In the genomic region with DNA sequence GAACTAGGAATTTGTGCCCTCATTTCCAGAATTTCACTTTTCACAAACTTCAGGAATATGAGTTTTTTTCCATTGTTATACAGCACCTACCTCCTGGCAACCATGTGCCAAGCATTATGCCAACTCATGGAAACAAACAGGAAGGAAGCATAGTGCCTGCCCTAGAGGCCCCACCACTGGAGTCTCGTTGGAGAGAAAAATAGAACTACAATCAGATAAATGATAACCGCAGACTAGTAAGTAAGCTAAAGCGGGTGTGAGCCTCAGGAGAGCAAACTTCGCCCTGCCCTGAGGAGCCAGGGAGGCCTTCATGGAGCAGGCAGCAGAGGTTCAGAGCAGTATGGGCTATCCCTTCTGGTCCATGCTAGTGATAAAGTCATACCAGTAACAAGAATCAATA, we compare ENCODE assay signal across 25 cellular contexts.
DNase-seq lines count a peak whose midpoint lies in the region; ATAC-seq and TF ChIP-seq lines count a peak whose summit lies in the region.
"Had no signal": no experiment of that assay in that cellular context is flagged by ENCODE, and none has a peak within 500 bp of the region (broad histone marks: within the 10 kb centered on the region; RNA-seq: fewer than 3 reads in every experiment).

No MANE protein-coding gene starts in this region.

- H3K4me1 Mint-ChIP-seq in activated naive CD4-positive, alpha-beta T cell treated with anti-CD3 and anti-CD28 coated beads for 36 hours (ENCODE audit: low read depth): peaks cover 2% of the 10 kb centered on the region
- H3K4me1 Mint-ChIP-seq in neural progenitor cell: no peaks in the 10 kb centered on the region
- H3K4me1 Mint-ChIP-seq: CD8-positive, alpha-beta memory T cell; central memory CD8-positive, alpha-beta T cell had no signal

- H3K27ac ChIP-seq in neutrophil (peak overlapping the region; percentile 48), neural progenitor cell (no peak overlapping the region)
- H3K27ac ChIP-seq: SJSA1, skin epidermis, WERI-Rb-1 had no signal

- H3K36me3 Mint-ChIP-seq in activated naive CD4-positive, alpha-beta T cell treated with anti-CD3 and anti-CD28 coated beads for 36 hours (ENCODE audit: low read depth): peaks cover 10% of the 10 kb centered on the region
- H3K36me3 Mint-ChIP-seq in activated naive CD4-positive, alpha-beta T cell treated with anti-CD3 and anti-CD28 coated beads, Interleukin-2, amount 50 U/mL, for 72 hours: no peaks in the 10 kb centered on the region
- H3K36me3 Mint-ChIP-seq in neural progenitor cell: no peaks in the 10 kb centered on the region
- H3K36me3 Mint-ChIP-seq: activated naive CD8-positive, alpha-beta T cell; CD8-positive, alpha-beta memory T cell had no signal

- ATAC-seq in activated naive CD4-positive, alpha-beta T cell treated with anti-CD3 and anti-CD28 coated beads, Interleukin-2, amount 50 U/mL, for 72 hours: no peak
- ATAC-seq in GM18870 (IDR thresholded peaks at IDR 0.05; ENCODE audit: unreplicated experiment): no peak

- no peaks in the 10 kb centered on the region for H3K79me2 ChIP-seq in neural progenitor cell (ENCODE audit: low read depth)

- H3K27me3 Mint-ChIP-seq in activated naive CD4-positive, alpha-beta T cell treated with anti-CD3 and anti-CD28 coated beads for 36 hours (ENCODE audit: low read depth): no peaks in the 10 kb centered on the region
- H3K27me3 Mint-ChIP-seq in neural progenitor cell (ENCODE audit: insufficient read depth, low read depth): no peaks in the 10 kb centered on the region
- H3K27me3 Mint-ChIP-seq: activated naive CD8-positive, alpha-beta T cell; central memory CD8-positive, alpha-beta T cell had no signal

- H3K9ac ChIP-seq in neural progenitor cell: no peak overlapping the region

- H3K4me3 ChIP-seq in NB4 (ENCODE audit: low read depth, low read length) (no peak overlapping the region), neutrophil (ENCODE audit: low read depth in 1 of 2, low read length in 1 of 2) (no peak overlapping the region), neural progenitor cell (no peak overlapping the region)
- H3K4me3 ChIP-seq: lung, SJSA1, skin epidermis had no signal

- H3K36me3 ChIP-seq in neutrophil (peaks cover 36% of the 10 kb centered on the region), neural progenitor cell (peaks cover 3% of the 10 kb centered on the region)
- H3K36me3 ChIP-seq: SJSA1 had no signal

- no peaks in the 10 kb centered on the region for H3K27me3 ChIP-seq in neutrophil
- H3K27me3 ChIP-seq in neural progenitor cell: no peaks in the 10 kb centered on the region
- H3K27me3 ChIP-seq: SJSA1 had no signal

- CTCF ChIA-PET in activated naive CD4-positive, alpha-beta T cell treated with anti-CD3 and anti-CD28 coated beads for 36 hours (lab: Charles Lee): no interaction called here

- peak; percentile 5 for DNase-seq in activated naive CD4-positive, alpha-beta T cell treated with anti-CD3 and anti-CD28 coated beads for 36 hours
- no peak for DNase-seq in activated naive CD4-positive, alpha-beta T cell treated with anti-CD3 and anti-CD28 coated beads, Interleukin-2, amount 50 U/mL, for 72 hours (ENCODE audit: low spot score in 2 of 2)
- DNase-seq in NB4 (ENCODE audit: low read depth) (peak; percentile 92), UCSD-AML1 (lab: John Stamatoyannopoulos, UW; ENCODE audit: unreplicated experiment) (peak; percentile 64), neural progenitor cell (ENCODE audit: low spot score) (no peak), mucosa of gallbladder (ENCODE audit: low spot score) (no peak)
- DNase-seq: 8988T; CD8-positive, alpha-beta memory T cell; dermis blood vessel endothelial cell; glutamatergic neuron; H7; NCI-H2081; NCI-H345; NCI-H774; occipital lobe; stimulated activated CD4-positive, alpha-beta T cell treated with anti-CD3 and anti-CD28 coated beads, Interleukin-1b, Interleukin-23, amount 100 ng/mL, for 48 hours; trophoblast cell; WERI-Rb-1 had no signal

- H3K9me3 ChIP-seq in neutrophil: no peaks in the 10 kb centered on the region
- H3K9me3 ChIP-seq in neural progenitor cell (ENCODE audit: low read depth): no peaks in the 10 kb centered on the region
- H3K9me3 ChIP-seq: SJSA1 had no signal

- TF ChIP-seq POLR2A in NB4 (IDR thresholded peaks at IDR 0.05; ENCODE audit: extremely low read depth, insufficient read length): no peak

- H3K4me1 ChIP-seq in neutrophil (ENCODE audit: control insufficient read depth in 1 of 2, insufficient read depth in 1 of 2, low read depth in 1 of 2, low read length in 1 of 2) (peaks cover 4 to 11% of the 10 kb centered on the region in 2 experiments), neural progenitor cell (no peaks in the 10 kb centered on the region)
- H3K4me1 ChIP-seq: SJSA1 had no signal

- no peak overlapping the region for H3K27ac Mint-ChIP-seq in activated naive CD4-positive, alpha-beta T cell treated with anti-CD3 and anti-CD28 coated beads for 36 hours
- H3K27ac Mint-ChIP-seq in activated naive CD4-positive, alpha-beta T cell treated with anti-CD3 and anti-CD28 coated beads, Interleukin-2, amount 50 U/mL, for 72 hours: no peak overlapping the region
- no peak overlapping the region for H3K27ac Mint-ChIP-seq in neural progenitor cell
- H3K27ac Mint-ChIP-seq: activated naive CD8-positive, alpha-beta T cell; CD8-positive, alpha-beta memory T cell had no signal

- intact Hi-C loops in activated naive CD4-positive, alpha-beta T cell treated with anti-CD3 and anti-CD28 coated beads for 36 hours (cut with micrococcal nuclease): no loop called here

- TF ChIP-seq CTCF in NB4 (IDR thresholded peaks at IDR 0.05; ENCODE audit: low read depth, low read length) (no peak), neutrophil (IDR thresholded peaks at IDR 0.05) (no peak), neural progenitor cell (IDR thresholded peaks at IDR 0.05) (no peak)

- H3K4me3 Mint-ChIP-seq in activated naive CD4-positive, alpha-beta T cell treated with anti-CD3 and anti-CD28 coated beads for 36 hours: no peak overlapping the region
- H3K4me3 Mint-ChIP-seq in neural progenitor cell: no peak overlapping the region
- H3K4me3 Mint-ChIP-seq: activated naive CD8-positive, alpha-beta T cell; CD8-positive, alpha-beta memory T cell; central memory CD8-positive, alpha-beta T cell had no signal

- H3F3A ChIP-seq in neural progenitor cell (ENCODE audit: low read depth): no peaks in the 10 kb centered on the region

- H4K20me1 ChIP-seq in neural progenitor cell (ENCODE audit: low read depth): no peaks in the 10 kb centered on the region

- peaks cover 1% of the 10 kb centered on the region for H3K9me3 Mint-ChIP-seq in activated naive CD4-positive, alpha-beta T cell treated with anti-CD3 and anti-CD28 coated beads for 36 hours
- peaks cover 0 to 4% of the 10 kb centered on the region in 2 donors for H3K9me3 Mint-ChIP-seq in activated naive CD4-positive, alpha-beta T cell treated with anti-CD3 and anti-CD28 coated beads, Interleukin-2, amount 50 U/mL, for 72 hours
- no peaks in the 10 kb centered on the region for H3K9me3 Mint-ChIP-seq in neural progenitor cell
- H3K9me3 Mint-ChIP-seq: CD8-positive, alpha-beta memory T cell; central memory CD8-positive, alpha-beta T cell had no signal

- no peak overlapping the region for H3K4me2 ChIP-seq in neural progenitor cell

- H2AFZ ChIP-seq in neural progenitor cell (replicated peaks): no peak overlapping the region

Comparison
In these comparisons a context has a peak if more than half of its experiments do, and no peak if none do; other contexts are left out.
1. DNase-seq: peak in activated naive CD4-positive, alpha-beta T cell treated with anti-CD3 and anti-CD28 coated beads for 36 hours (single experiment), NB4 (single experiment) and UCSD-AML1 (single experiment); none in activated naive CD4-positive, alpha-beta T cell treated with anti-CD3 and anti-CD28 coated beads, Interleukin-2, amount 50 U/mL, for 72 hours (0 of 2), neural progenitor cell (single experiment) and mucosa of gallbladder (single experiment).